ENCODE assay signal across 16 cellular contexts in genomic region chr6:40326689-40327404, GRCh38.
DNase-seq lines count a peak whose midpoint lies in the region; ATAC-seq, FAIRE-seq and TF ChIP-seq lines count a peak whose summit lies in the region.
"Had no signal": no experiment of that assay in that cellular context is flagged by ENCODE, and none has a peak within 500 bp of the region (broad histone marks: within the 10 kb centered on the region; RNA-seq: fewer than 3 reads in every experiment).

No MANE protein-coding gene starts in this region.

- 60 to 69% methylated on average over 3 of the region's 3 CpGs for WGBS in pancreas, 2 donors

- ATAC-seq in HG03565 (IDR thresholded peaks at IDR 0.05; ENCODE audit: unreplicated experiment) (no peak), pancreas (no peak)
- ATAC-seq: stimulated activated naive CD8-positive, alpha-beta T cell treated with anti-CD3 and anti-CD28 coated beads, Interleukin-15, Interleukin-2, amounts not matched to agents 100 U/mL and 50 U/mL, for 24 hours; upper lobe of right lung had no signal

- H3K27me3 ChIP-seq in pancreas, result no peaks in the 10 kb centered on the region

- H3K9me3 ChIP-seq in pancreas, result no peaks in the 10 kb centered on the region
- H3K9me3 ChIP-seq: upper lobe of right lung had no signal

- no peak for FAIRE-seq in pancreas (lab: Jason Lieb, UNC)
- FAIRE-seq: endometrium, GM19239 had no signal

- H3K27ac ChIP-seq in pancreas, result no peak overlapping the region
- H3K27ac ChIP-seq: 22Rv1, upper lobe of right lung had no signal

- DNase-seq in DMS53 (lab: John Stamatoyannopoulos, UW) (peak; percentile 48), DMS53 treated with DMSO at 0.1 percent for 48 hours (lab: John Stamatoyannopoulos, UW; ENCODE audit: unreplicated experiment) (no peak), NCI-H1105 (lab: John Stamatoyannopoulos, UW) (peak; percentile 82), NCI-H510A (lab: John Stamatoyannopoulos, UW) (peak; percentile 60), cerebellar cortex (ENCODE audit: low spot score) (peak; percentile 43), pancreas (no peak)
- no peak for DNase-seq in activated CD8-positive, alpha-beta memory T cell treated with anti-CD3 and anti-CD28 coated beads for 24 hours
- DNase-seq: activated CD4-positive, CD25-positive, alpha-beta regulatory T cell treated with anti-CD3 and anti-CD28 coated beads, Interleukin-2, amount 50 U/mL, for 72 hours; CD4-positive, alpha-beta memory T cell; foreskin melanocyte; stimulated activated naive CD8-positive, alpha-beta T cell treated with anti-CD3 and anti-CD28 coated beads, Interleukin-15, Interleukin-2, amounts not matched to agents 100 U/mL and 50 U/mL, for 24 hours; upper lobe of right lung had no signal

- H3K4me1 ChIP-seq in pancreas, result no peaks in the 10 kb centered on the region
- H3K4me1 ChIP-seq: upper lobe of right lung had no signal

- intact Hi-C loops in pancreas (cut with DNase I), result loop anchor here in 1 of 3 donors (10.0 kb wide), 2 partner anchors 258 to 508 kb away; partner anchors contain the start of gene LRFN2

- no peak for TF ChIP-seq CTCF in pancreas (IDR thresholded peaks at IDR 0.05)

- no peak overlapping the region for H3K4me3 ChIP-seq in pancreas
- H3K4me3 ChIP-seq: upper lobe of right lung had no signal

- no peaks in the 10 kb centered on the region for H3K36me3 ChIP-seq in pancreas
- H3K36me3 ChIP-seq: upper lobe of right lung had no signal

Comparison
In these comparisons a context has a peak if more than half of its experiments do, and no peak if none do; other contexts are left out.
1. DNase-seq: peak in DMS53 (single experiment), NCI-H1105 (single experiment), NCI-H510A (single experiment) and cerebellar cortex (single experiment); none in DMS53 treated with DMSO at 0.1 percent for 48 hours (single experiment), pancreas (0 of 6) and activated CD8-positive, alpha-beta memory T cell treated with anti-CD3 and anti-CD28 coated beads for 24 hours (single experiment).